Comparison of ENCODE assay signal across 9 cellular contexts in the genomic region with DNA sequence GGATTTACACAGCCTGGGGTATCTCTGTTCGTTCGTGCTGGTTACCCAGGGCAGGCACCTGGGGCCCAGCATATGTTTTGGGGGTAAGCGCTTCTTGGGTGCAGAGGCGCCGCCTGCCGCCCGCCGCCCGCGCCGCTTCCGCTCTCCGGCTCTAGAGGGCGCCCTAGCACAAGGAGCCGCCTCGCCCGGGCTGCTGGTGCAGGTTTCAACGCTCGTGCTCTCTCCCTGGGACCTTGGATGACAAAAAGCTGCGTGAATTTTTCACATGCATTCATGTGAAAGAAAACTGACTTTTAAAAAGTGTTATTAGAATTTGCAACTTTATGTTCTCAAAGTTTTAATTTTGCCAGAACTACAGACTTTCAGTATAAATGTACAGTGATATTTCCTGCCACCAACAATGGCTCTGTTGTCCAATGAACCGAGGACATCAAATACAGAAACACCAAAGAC. TPM values are rescaled to one million over a fixed set of nuclear protein-coding genes. Genes with fewer than 3 reads are reported as not detected.
DNase-seq lines count a peak whose midpoint lies in the region; ATAC-seq and TF ChIP-seq lines count a peak whose summit lies in the region.
"Had no signal": no experiment of that assay in that cellular context is flagged by ENCODE, and none has a peak within 500 bp of the region (broad histone marks: within the 10 kb centered on the region; RNA-seq: fewer than 3 reads in every experiment).

No MANE protein-coding gene starts in this region.

- H3K4me1 Mint-ChIP-seq in Caco-2 (ENCODE audit: low read depth, unreplicated experiment) (no peaks in the 10 kb centered on the region), neural progenitor cell (peaks cover 26% of the 10 kb centered on the region)
- peaks cover 5% of the 10 kb centered on the region for H3K4me1 Mint-ChIP-seq in activated T-cell treated with anti-CD3 and anti-CD28 coated beads, Interleukin-2, amount 50 U/mL, for 4 hours (ENCODE audit: low read depth)

- H3K9ac ChIP-seq in PC-3 (ENCODE audit: low read length) (no peak overlapping the region), neural progenitor cell (no peak overlapping the region)

- no peaks in the 10 kb centered on the region for H4K20me1 ChIP-seq in PC-3 (ENCODE audit: low read length)
- no peaks in the 10 kb centered on the region for H4K20me1 ChIP-seq in neural progenitor cell (ENCODE audit: low read depth)

- no TSS peak for BruUV-seq in Caco-2 (replicated peaks; lab: Mats Ljungman, UMichigan)
- BruUV-seq in PC-3 (replicated peaks; lab: Mats Ljungman, UMichigan), result no TSS peak

- H3K9me3 Mint-ChIP-seq in Caco-2 (ENCODE audit: unreplicated experiment) (no peaks in the 10 kb centered on the region), neural progenitor cell (no peaks in the 10 kb centered on the region)
- H3K9me3 Mint-ChIP-seq in activated T-cell treated with anti-CD3 and anti-CD28 coated beads, Interleukin-2, amount 50 U/mL, for 4 hours, result no peaks in the 10 kb centered on the region

- no peaks in the 10 kb centered on the region for H3K9me2 ChIP-seq in PC-3 (replicated peaks; ENCODE audit: low read length)

- TF ChIP-seq CTCF in Caco-2 (IDR thresholded peaks at IDR 0.05; ENCODE audit: insufficient read depth in 1 of 2, low read depth in 1 of 2, low read length in 1 of 2, severe bottlenecking in 1 of 2, unreplicated experiment in 1 of 2), result peak; percentile 96 to 99
- peak; percentile 90 for TF ChIP-seq CTCF in PC-3 (conservative IDR thresholded peaks at IDR 0.05; ENCODE audit: low read depth, low read length)
- peak; percentile 99 for TF ChIP-seq CTCF in neural progenitor cell (IDR thresholded peaks at IDR 0.05)

- no peak overlapping the region for H3K27ac ChIP-seq in PC-3 (ENCODE audit: low read length)
- no peak overlapping the region for H3K27ac ChIP-seq in neural progenitor cell
- H3K27ac ChIP-seq in substantia nigra (ENCODE audit: low read depth, low read length, poor library complexity, severe bottlenecking), result no peak overlapping the region

- H3K36me3 ChIP-seq in Caco-2 (ENCODE audit: control insufficient read depth, insufficient read depth, low read length) (no peaks in the 10 kb centered on the region), PC-3 (ENCODE audit: low read depth, low read length) (no peaks in the 10 kb centered on the region), neural progenitor cell (no peaks in the 10 kb centered on the region)

- CTCF ChIA-PET in Caco-2 (lab: Charles Lee), result interaction anchor here (0.7 to 2.4 kb wide), 2 partner anchors 103 to 125 kb away, joined by 4 to 23 read pairs; no protein-coding TSS in a partner anchor
- CTCF ChIA-PET in PC-3 (lab: Charles Lee), result interaction anchor here (0.6 to 0.7 kb wide), 2 partner anchors 106 to 125 kb away, joined by 3 to 4 read pairs; no protein-coding TSS in a partner anchor

- H3K79me2 ChIP-seq in PC-3 (ENCODE audit: low read length) (no peaks in the 10 kb centered on the region), neural progenitor cell (ENCODE audit: low read depth) (no peaks in the 10 kb centered on the region)

- H3K27me3 ChIP-seq in Caco-2 (replicated peaks; ENCODE audit: control insufficient read depth, insufficient read depth, low read length) (no peaks in the 10 kb centered on the region), PC-3 (ENCODE audit: low read length) (no peaks in the 10 kb centered on the region), neural progenitor cell (peaks cover 14% of the 10 kb centered on the region)

- H3K4me3 Mint-ChIP-seq in Caco-2 (ENCODE audit: unreplicated experiment) (no peak overlapping the region), neural progenitor cell (peak overlapping the region; percentile 70)
- H3K4me3 Mint-ChIP-seq in activated T-cell treated with anti-CD3 and anti-CD28 coated beads, Interleukin-2, amount 50 U/mL, for 4 hours, result no peak overlapping the region
- H3K4me3 Mint-ChIP-seq: activated naive CD8-positive, alpha-beta T cell had no signal

- POLR2A ChIA-PET in Caco-2 (lab: Charles Lee) (no interaction called here), PC-3 (lab: Charles Lee; ENCODE audit: unreplicated experiment) (no interaction called here)

- H3K36me3 Mint-ChIP-seq in Caco-2 (ENCODE audit: insufficient read depth, unreplicated experiment) (no peaks in the 10 kb centered on the region), neural progenitor cell (no peaks in the 10 kb centered on the region)
- no peaks in the 10 kb centered on the region for H3K36me3 Mint-ChIP-seq in activated T-cell treated with anti-CD3 and anti-CD28 coated beads, Interleukin-2, amount 50 U/mL, for 4 hours (ENCODE audit: insufficient read depth)
- H3K36me3 Mint-ChIP-seq: activated naive CD8-positive, alpha-beta T cell had no signal

- no peaks in the 10 kb centered on the region for H3K9me3 ChIP-seq in Caco-2
- no peaks in the 10 kb centered on the region for H3K9me3 ChIP-seq in PC-3 (ENCODE audit: low read length)
- H3K9me3 ChIP-seq in neural progenitor cell (ENCODE audit: low read depth), result no peaks in the 10 kb centered on the region

- H3K4me3 ChIP-seq in Caco-2 (ENCODE audit: low read depth, low read length), result no peak overlapping the region
- no peak overlapping the region for H3K4me3 ChIP-seq in PC-3 (ENCODE audit: low read length)
- H3K4me3 ChIP-seq in neural progenitor cell, result no peak overlapping the region

- H2AFZ ChIP-seq in PC-3 (ENCODE audit: low read length) (no peak overlapping the region), neural progenitor cell (replicated peaks) (no peak overlapping the region)

- H3K27ac Mint-ChIP-seq in Caco-2 (ENCODE audit: unreplicated experiment) (no peak overlapping the region), neural progenitor cell (no peak overlapping the region)
- H3K27ac Mint-ChIP-seq: activated naive CD8-positive, alpha-beta T cell had no signal

- H3K4me1 ChIP-seq in Caco-2 (no peaks in the 10 kb centered on the region), PC-3 (ENCODE audit: insufficient read depth, low read length) (no peaks in the 10 kb centered on the region), neural progenitor cell (peaks cover 8% of the 10 kb centered on the region)

- H3K4me2 ChIP-seq in PC-3 (ENCODE audit: low read length) (peak overlapping the region; percentile 17; the same call in 1 of the 2 replicates), neural progenitor cell (no peak overlapping the region)

- peak in 1 of 2 experiments; percentile 84 for DNase-seq in Caco-2
- DNase-seq in PC-3, result peak; percentile 52
- peak; percentile 72 for DNase-seq in activated T-cell treated with anti-CD3 and anti-CD28 coated beads, Interleukin-2, amount 50 U/mL, for 4 hours
- peak; percentile 44 for DNase-seq in fibroblast of gingiva (ENCODE audit: low read depth)
- peak; percentile 77 for DNase-seq in neural progenitor cell (ENCODE audit: low spot score)
- DNase-seq in substantia nigra (lab: John Stamatoyannopoulos, UW), result peak in 45 of 49 donors; percentile 24 to 84 (median 67)

- no peaks in the 10 kb centered on the region for H3F3A ChIP-seq in PC-3 (ENCODE audit: low read length, unreplicated experiment)
- H3F3A ChIP-seq in neural progenitor cell (ENCODE audit: low read depth), result peaks cover 3% of the 10 kb centered on the region

- intact Hi-C loops in Caco-2 (cut with micrococcal nuclease; ENCODE audit: unreplicated experiment) (loop anchor here (1.0 to 5.0 kb wide), 3 partner anchors 108 to 125 kb away; no protein-coding TSS in a partner anchor), PC-3 (cut with micrococcal nuclease) (loop anchor here (1.0 to 5.0 kb wide), 2 partner anchors 107 to 125 kb away; partner anchors contain the start of gene MPC1)

- H3K27me3 Mint-ChIP-seq in Caco-2 (ENCODE audit: insufficient read depth, unreplicated experiment), result no peaks in the 10 kb centered on the region
- peaks cover 2% of the 10 kb centered on the region for H3K27me3 Mint-ChIP-seq in activated T-cell treated with anti-CD3 and anti-CD28 coated beads, Interleukin-2, amount 50 U/mL, for 4 hours (ENCODE audit: low read depth)
- H3K27me3 Mint-ChIP-seq in neural progenitor cell (ENCODE audit: insufficient read depth, low read depth), result peaks cover 5% of the 10 kb centered on the region
- H3K27me3 Mint-ChIP-seq: activated naive CD8-positive, alpha-beta T cell had no signal

- peak; percentile 66 for ATAC-seq in GM19372 (IDR thresholded peaks at IDR 0.05; ENCODE audit: low read depth, unreplicated experiment)
- ATAC-seq in HG03432 (IDR thresholded peaks at IDR 0.05; ENCODE audit: unreplicated experiment), result peak; percentile 84
- peak; percentile 88 for ATAC-seq in PC-3
- peak; percentile 90 to 91 for ATAC-seq in activated T-cell treated with anti-CD3 and anti-CD28 coated beads, Interleukin-2, amount 50 U/mL, for 4 hours

RNA-seq across cellular contexts. Expression of gene PRR18, which starts 32.5 kb away (rescaled TPM):
- total RNA-seq in Caco-2 (2022) (0.77 and 0.95 TPM in 2 replicates), PC-3 (2014; rRNA removed) (not detected in 2 replicates), neural progenitor cell (ENCODE audit: low replicate concordance) (0.13 and 0.40 TPM in 2 replicates)
- under 1 TPM in 1 of 3 donors, not detected in 2; 0.05 TPM for total RNA-seq in activated T-cell treated with anti-CD3 and anti-CD28 coated beads, Interleukin-2, amount 50 U/mL, for 4 hours
